12 cellular contexts compared by ENCODE assay signal in genomic region chr1:184801503-184801902, GRCh38. TPM values are rescaled to one million over a fixed set of nuclear protein-coding genes. Genes with fewer than 3 reads are reported as not detected.
A peak's percentile ranks its signal among the peaks of the same experiment; 100 is the strongest.
DNase-seq lines count a peak whose midpoint lies in the region; ATAC-seq and TF ChIP-seq lines count a peak whose summit lies in the region.
"Had no signal": no experiment of that assay in that cellular context is flagged by ENCODE, and none has a peak within 500 bp of the region (broad histone marks: within the 10 kb centered on the region; RNA-seq: fewer than 3 reads in every experiment).

No MANE protein-coding gene starts in this region.

- POLR2A ChIA-PET in RWPE1 (lab: Yijun Ruan, JAX; ENCODE audit: low non-redundant PET): no interaction called here

- no peak overlapping the region for H3K4me3 Mint-ChIP-seq in HFFc6
- H3K4me3 Mint-ChIP-seq: brain had no signal

- H3K4me1 ChIP-seq in adrenal gland (replicated peaks in 1 of 2): peaks cover 0 to 7% of the 10 kb centered on the region in 2 donors
- peaks cover 11 to 42% (median 26%) of the 10 kb centered on the region in 3 donors for H3K4me1 ChIP-seq in skeletal muscle tissue (ENCODE audit: control insufficient read depth in 3 of 3, insufficient read depth in 3 of 3, low read length in 3 of 3)

- H3K9me3 ChIP-seq in adrenal gland (replicated peaks in 1 of 3): no peaks in the 10 kb centered on the region
- no peaks in the 10 kb centered on the region for H3K9me3 ChIP-seq in skeletal muscle tissue (ENCODE audit: control insufficient read depth in 3 of 3, low read length in 3 of 3)
- H3K9me3 ChIP-seq: suprapubic skin had no signal

- H3K27ac ChIP-seq in adrenal gland: no peak overlapping the region
- H3K27ac ChIP-seq in skeletal muscle tissue (ENCODE audit: low read depth, low read length): peak overlapping the region; percentile 36
- no peak overlapping the region for H3K27ac ChIP-seq in RWPE1
- H3K27ac ChIP-seq: suprapubic skin had no signal

- CTCF ChIA-PET in RWPE1 (lab: Yijun Ruan, JAX): no interaction called here

- 46 to 91% (median 67%) methylated on average over 1 of the region's 1 CpG for WGBS in adrenal gland, 4 donors

- H3K36me3 Mint-ChIP-seq in HFFc6 (ENCODE audit: low read depth): no peaks in the 10 kb centered on the region
- H3K36me3 Mint-ChIP-seq: brain had no signal

- no peak for ATAC-seq in GM21576 (IDR thresholded peaks at IDR 0.05; ENCODE audit: unreplicated experiment)
- ATAC-seq in GM18519 (IDR thresholded peaks at IDR 0.05; ENCODE audit: low FRiP score, unreplicated experiment): no peak

- TF ChIP-seq POLR2A in adrenal gland (IDR thresholded peaks at IDR 0.05): no peak

- no peak overlapping the region for H3K4me3 ChIP-seq in adrenal gland
- H3K4me3 ChIP-seq in skeletal muscle tissue (ENCODE audit: low read length in 3 of 3): no peak overlapping the region
- H3K4me3 ChIP-seq: suprapubic skin had no signal

- H3K9me3 Mint-ChIP-seq in HFFc6: no peaks in the 10 kb centered on the region
- H3K9me3 Mint-ChIP-seq: brain had no signal

- TF ChIP-seq CTCF in HFFc6 (IDR thresholded peaks at IDR 0.05): no peak
- TF ChIP-seq CTCF in adrenal gland (IDR thresholded peaks at IDR 0.05): no peak
- no peak for TF ChIP-seq CTCF in RWPE1 (conservative IDR thresholded peaks at IDR 0.05; ENCODE audit: low read depth)

- H3K4me1 Mint-ChIP-seq in HFFc6 (ENCODE audit: low read depth): peaks cover 49% of the 10 kb centered on the region

- DNase-seq in HFFc6 (peak; percentile 75), adrenal gland (peak in 6 of 7 donors; percentile 35 to 71 (median 48)), fibroblast of the conjunctiva (ENCODE audit: low read depth) (peak; percentile 76), RWPE1 (ENCODE audit: low spot score) (no peak), NCI-H748 treated with DMSO at 0.1 percent for 48 hours (lab: John Stamatoyannopoulos, UW) (no peak)
- DNase-seq: activated CD4-positive, alpha-beta T cell treated with anti-CD3 and anti-CD28 coated beads for 48 hours; retina had no signal

- H3K27me3 ChIP-seq in adrenal gland (no peaks in the 10 kb centered on the region), skeletal muscle tissue (ENCODE audit: control insufficient read depth in 3 of 3, insufficient read depth in 3 of 3, low read length in 3 of 3) (no peaks in the 10 kb centered on the region)
- H3K27me3 ChIP-seq: suprapubic skin had no signal

- H3K36me3 ChIP-seq in adrenal gland (replicated peaks in 1 of 2) (peaks cover 0 to 4% of the 10 kb centered on the region in 2 donors), skeletal muscle tissue (ENCODE audit: control insufficient read depth in 3 of 3, insufficient read depth in 3 of 3, low read length in 3 of 3) (peaks cover 0 to 17% (median 5%) of the 10 kb centered on the region in 3 donors)

- no peak overlapping the region for H3K9ac ChIP-seq in skeletal muscle tissue (ENCODE audit: low read depth in 1 of 3, low read length in 3 of 3)

- H3K27ac Mint-ChIP-seq in HFFc6: peak overlapping the region; percentile 4; the same call in 1 of the 2 replicates

- H3K27me3 Mint-ChIP-seq in HFFc6 (ENCODE audit: insufficient read depth): no peaks in the 10 kb centered on the region; the same call in 1 of the 2 replicates
- H3K27me3 Mint-ChIP-seq: brain had no signal

- intact Hi-C loops in adrenal gland (cut with DNase I): loop anchor here (5.0 to 10.0 kb wide), 2 partner anchors 176 to 353 kb away; partner anchors contain the start of genes SWT1 (in 1 of the 2) and TRMT1L (in 1 of the 2)

RNA-seq across cellular contexts. Expression of gene EDEM3, which starts 46.8 kb away (rescaled TPM):
- 10 to 100 TPM; 29.9 to 38.6 (median 32.3) TPM for total RNA-seq in HFFc6 (2021; fragmentation: NEBNext Ultra II Directional; extraction: Animal tissue kit (Norgen Biotek cat#: 25700))
- total RNA-seq in adrenal gland (10 to 100 TPM; 23.6 to 61.2 (median 35.6) TPM), skeletal muscle tissue (28.2 TPM)
- polyA plus RNA-seq in adrenal gland: 10 to 100 TPM in 1 of 3 donors, 1 to 10 TPM in 2; 6.5 to 32.1 (median 7.7) TPM

Comparison
In these comparisons a context has a peak if more than half of its experiments do, and no peak if none do; other contexts are left out.
1. DNase-seq: peak in HFFc6 (single experiment), adrenal gland (6 of 7) and fibroblast of the conjunctiva (single experiment); none in RWPE1 (single experiment) and NCI-H748 treated with DMSO at 0.1 percent for 48 hours (single experiment).